32 cellular contexts compared by ENCODE assay signal in the genomic region with DNA sequence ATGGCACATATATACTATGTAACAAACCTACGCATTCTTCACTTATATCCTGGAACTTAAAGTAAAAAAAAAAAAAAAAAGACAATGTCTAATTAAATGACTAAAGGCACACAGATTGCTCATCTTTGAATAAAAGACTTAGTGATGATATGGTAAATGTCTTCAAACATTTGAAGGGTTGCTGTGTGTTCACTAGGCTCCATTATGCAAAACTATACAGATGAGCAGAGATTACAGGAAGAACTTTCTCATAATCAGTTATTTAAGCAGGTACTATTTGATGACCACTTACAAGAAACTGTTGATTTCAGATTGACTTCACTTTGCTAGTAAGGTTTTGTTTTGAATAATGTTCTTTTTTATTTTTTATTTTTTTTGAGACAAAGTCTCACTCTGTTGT. TPM values are rescaled to one million over a fixed set of nuclear protein-coding genes. Genes with fewer than 3 reads are reported as not detected.
"Had no signal": no experiment of that assay in that cellular context is flagged by ENCODE, and none has a peak within 500 bp of the region (broad histone marks: within the 10 kb centered on the region; RNA-seq: fewer than 3 reads in every experiment).

No MANE protein-coding gene starts in this region.

- H3K27me3 ChIP-seq: body of pancreas, brain microvascular endothelial cell, breast epithelium had no signal

- H3K4me3 Mint-ChIP-seq: activated B cell treated with CpG ODN at 0.5 μM for 24 hours; activated CD4-positive, alpha-beta memory T cell treated with anti-CD3 and anti-CD28 coated beads for 36 hours; activated CD4-positive, alpha-beta T cell treated with anti-CD3 and anti-CD28 coated beads, Interleukin-2, amount 10 ng/mL, durations not matched to agents 7 days and 5 days; activated CD8-positive, alpha-beta T cell treated with anti-CD3 and anti-CD28 coated beads for 36 hours; activated naive CD8-positive, alpha-beta T cell treated with anti-CD3 and anti-CD28 coated beads for 36 hours; activated T-cell treated with anti-CD3 and anti-CD28 coated beads, Interleukin-2, amount 50 U/mL, for 4 hours; activated T-helper 1 cell treated with anti-CD3 and anti-CD28 coated beads, Interleukin-12 subunit alpha, Interleukin-12 subunit beta, Interleukin-2, Interleukin-4 antibody, amounts not matched to agents 30 ng/mL and 10 ng/mL and 1 ng/mL, durations not matched to agents 14 hours and 24 hours and 36 hours; activated T-helper 17 cell treated with anti-CD3 and anti-CD28 coated beads, Interleukin-2, amount 50 U/mL, for 72 hours; T-helper 1 cell treated with Interleukin-12 subunit alpha and Interleukin-12 subunit beta and Interleukin-4 antibody, amounts not matched to agents 30 μg/mL and 1 μg/mL, for 36 hours; T-helper 2 cell treated with Interferon-gamma antibody and Interleukin-4, amounts not matched to agents 5 μg/mL and 100 μg/mL, for 36 hours had no signal

- H3K36me3 Mint-ChIP-seq: activated CD4-positive, alpha-beta memory T cell treated with anti-CD3 and anti-CD28 coated beads for 36 hours; activated naive CD4-positive, alpha-beta T cell treated with anti-CD3 and anti-CD28 coated beads, Interleukin-2, amount 50 U/mL, for 72 hours; activated naive CD8-positive, alpha-beta T cell treated with anti-CD3 and anti-CD28 coated beads for 36 hours had no signal

- H3K4me1 Mint-ChIP-seq: activated B cell treated with CpG ODN at 0.5 μM for 24 hours; activated T-helper 17 cell treated with anti-CD3 and anti-CD28 coated beads, Interleukin-2, amount 50 U/mL, for 72 hours had no signal

- ATAC-seq: activated CD8-positive, alpha-beta T cell treated with anti-CD3 and anti-CD28 coated beads for 36 hours; activated T-cell treated with anti-CD3 and anti-CD28 coated beads, Interleukin-2, amount 50 U/mL, for 4 hours; activated T-helper 17 cell treated with anti-CD3 and anti-CD28 coated beads, Interleukin-2, amount 50 U/mL, for 72 hours; body of pancreas had no signal

- H3K36me3 ChIP-seq: adrenal gland, brain microvascular endothelial cell, breast epithelium had no signal

- DNase-seq: activated B cell treated with CpG ODN at 0.5 μM for 24 hours; activated CD4-positive, alpha-beta memory T cell treated with anti-CD3 and anti-CD28 coated beads for 36 hours; activated CD4-positive, alpha-beta T cell treated with anti-CD3 and anti-CD28 coated beads for 48 hours; activated CD4-positive, alpha-beta T cell treated with anti-CD3 and anti-CD28 coated beads, Interleukin-2, amount 10 ng/mL, durations not matched to agents 7 days and 5 days; activated CD4-positive, CD25-positive, alpha-beta regulatory T cell treated with anti-CD3 and anti-CD28 coated beads, Interleukin-2, amount 50 U/mL, for 72 hours; activated CD8-positive, alpha-beta memory T cell treated with anti-CD3 and anti-CD28 coated beads, Interleukin-2, amount 50 U/mL, for 4 hours; activated CD8-positive, alpha-beta T cell treated with anti-CD3 and anti-CD28 coated beads for 36 hours; activated effector memory CD4-positive, alpha-beta T cell treated with anti-CD3 and anti-CD28 coated beads, Interleukin-2, amount 50 U/mL, for 16 hours; activated gamma-delta T cell treated with Interleukin-2 at 50 U/mL for 16 hours; activated naive CD4-positive, alpha-beta T cell; activated naive CD4-positive, alpha-beta T cell treated with anti-CD3 and anti-CD28 coated beads, Interleukin-2, amount 50 U/mL, for 16 hours; activated naive CD8-positive, alpha-beta T cell treated with anti-CD3 and anti-CD28 coated beads for 36 hours; activated T-cell treated with anti-CD3 and anti-CD28 coated beads for 4 hours; activated T-cell treated with anti-CD3 and anti-CD28 coated beads, Interleukin-2, amount 50 U/mL, for 1 hour; activated T-cell treated with anti-CD3 and anti-CD28 coated beads, Interleukin-2, amount 50 U/mL, for 4 hours; adrenal gland; amniotic stem cell; aorta; body of pancreas; brain microvascular endothelial cell; central memory CD4-positive, alpha-beta T cell; SW 1271; T-helper 1 cell; T-helper 2 cell; T-helper 9 cell had no signal

- H3K27ac Mint-ChIP-seq: activated B cell treated with CpG ODN at 0.5 μM for 24 hours; activated CD4-positive, alpha-beta memory T cell treated with anti-CD3 and anti-CD28 coated beads for 36 hours; activated CD4-positive, alpha-beta T cell treated with anti-CD3 and anti-CD28 coated beads, Interleukin-2, amount 10 ng/mL, durations not matched to agents 7 days and 5 days; activated CD8-positive, alpha-beta T cell treated with anti-CD3 and anti-CD28 coated beads for 36 hours; activated naive CD4-positive, alpha-beta T cell treated with anti-CD3 and anti-CD28 coated beads, Interleukin-2, amount 50 U/mL, for 72 hours; activated naive CD8-positive, alpha-beta T cell treated with anti-CD3 and anti-CD28 coated beads for 36 hours; activated T-helper 1 cell treated with anti-CD3 and anti-CD28 coated beads, Interleukin-12 subunit alpha, Interleukin-12 subunit beta, Interleukin-2, Interleukin-4 antibody, amounts not matched to agents 30 ng/mL and 10 ng/mL and 1 ng/mL, durations not matched to agents 14 hours and 24 hours and 36 hours; activated T-helper 17 cell treated with anti-CD3 and anti-CD28 coated beads, Interleukin-2, amount 50 U/mL, for 72 hours; T-helper 1 cell treated with Interleukin-12 subunit alpha and Interleukin-12 subunit beta and Interleukin-4 antibody, amounts not matched to agents 30 μg/mL and 1 μg/mL, for 36 hours; T-helper 2 cell treated with Interferon-gamma antibody and Interleukin-4, amounts not matched to agents 5 μg/mL and 100 μg/mL, for 36 hours had no signal

- H3K4me3 ChIP-seq: adrenal gland, body of pancreas, breast epithelium had no signal

- H3K9me3 Mint-ChIP-seq: activated B cell treated with CpG ODN at 0.5 μM for 24 hours; activated CD4-positive, alpha-beta memory T cell treated with anti-CD3 and anti-CD28 coated beads for 36 hours; activated CD4-positive, alpha-beta T cell treated with anti-CD3 and anti-CD28 coated beads, Interleukin-2, amount 10 ng/mL, durations not matched to agents 7 days and 5 days; activated CD8-positive, alpha-beta T cell treated with anti-CD3 and anti-CD28 coated beads for 36 hours; activated naive CD4-positive, alpha-beta T cell treated with anti-CD3 and anti-CD28 coated beads, Interleukin-2, amount 50 U/mL, for 72 hours; activated naive CD8-positive, alpha-beta T cell treated with anti-CD3 and anti-CD28 coated beads for 36 hours; activated T-cell treated with anti-CD3 and anti-CD28 coated beads, Interleukin-2, amount 50 U/mL, for 4 hours; activated T-helper 1 cell treated with anti-CD3 and anti-CD28 coated beads, Interleukin-12 subunit alpha, Interleukin-12 subunit beta, Interleukin-2, Interleukin-4 antibody, amounts not matched to agents 30 ng/mL and 10 ng/mL and 1 ng/mL, durations not matched to agents 14 hours and 24 hours and 36 hours; activated T-helper 17 cell treated with anti-CD3 and anti-CD28 coated beads, Interleukin-2, amount 50 U/mL, for 72 hours; T-helper 1 cell treated with Interleukin-12 subunit alpha and Interleukin-12 subunit beta and Interleukin-4 antibody, amounts not matched to agents 30 μg/mL and 1 μg/mL, for 36 hours; T-helper 2 cell treated with Interferon-gamma antibody and Interleukin-4, amounts not matched to agents 5 μg/mL and 100 μg/mL, for 36 hours had no signal

RNA-seq across cellular contexts. Expression of a gene that starts 34.4 kb away (rescaled TPM):
- total RNA-seq: activated CD8-positive, alpha-beta T cell treated with anti-CD3 and anti-CD28 coated beads for 36 hours; adrenal gland; astrocyte; body of pancreas had no signal
